Comparison of ENCODE assay signal across 8 cellular contexts in genomic region chr2:85611705-85612587, GRCh38. TPM values are rescaled to one million over a fixed set of nuclear protein-coding genes. Genes with fewer than 3 reads are reported as not detected.
A peak's percentile ranks its signal among the peaks of the same experiment; 100 is the strongest.
DNase-seq lines count a peak whose midpoint lies in the region; ATAC-seq and TF ChIP-seq lines count a peak whose summit lies in the region.

Gene C2orf68, minus strand, starts transcription at chr2:85612066. Its CDS starts 82 bp downstream, at chr2:85611984.

- H4K8ac ChIP-seq in trophoblast cell (ENCODE audit: low read depth, low read length): peak within 1 kb of the TSS; percentile 74

- H3K36me3 ChIP-seq in cardiac muscle cell (peaks cover 5% of the 10 kb centered on the region), trophoblast cell (ENCODE audit: control insufficient read depth in 1 of 2, insufficient read depth in 2 of 2, low read length in 2 of 2) (peaks cover 14 to 20% of the 10 kb centered on the region in 2 experiments), tibial nerve (peaks cover 0 to 28% (median 0%) of the 10 kb centered on the region in 3 donors)

- H3K9me3 ChIP-seq in cardiac muscle cell (ENCODE audit: low read depth) (no peaks in the 10 kb centered on the region), trophoblast cell (ENCODE audit: insufficient read depth, low read depth, low read length) (no peaks in the 10 kb centered on the region), tibial nerve (no peaks in the 10 kb centered on the region)

- ATAC-seq in HG02571 (IDR thresholded peaks at IDR 0.05; ENCODE audit: unreplicated experiment): peak; percentile 79

- peak within 1 kb of the TSS; percentile 38 for H2AK5ac ChIP-seq in trophoblast cell (ENCODE audit: low read length)

- H4K91ac ChIP-seq in trophoblast cell (ENCODE audit: low read depth, low read length): peak within 1 kb of the TSS; percentile 91

- peaks cover 6% of the 10 kb centered on the region for H3K4me1 ChIP-seq in cardiac muscle cell (ENCODE audit: low read depth)
- peaks cover 0 to 3% of the 10 kb centered on the region in 2 experiments for H3K4me1 ChIP-seq in trophoblast cell (ENCODE audit: control insufficient read depth in 1 of 2, insufficient read depth in 2 of 2, low read length in 2 of 2)
- peaks cover 0 to 59% (median 14%) of the 10 kb centered on the region in 4 donors for H3K4me1 ChIP-seq in tibial nerve

- H2AFZ ChIP-seq in trophoblast cell (ENCODE audit: insufficient read depth, low read length, poor library complexity): peak within 1 kb of the TSS; percentile 53

- H3K79me1 ChIP-seq in trophoblast cell (ENCODE audit: low read length): peaks cover 11% of the 10 kb centered on the region

- peak; percentile 68 for DNase-seq in GM12864 (ENCODE audit: low read depth)
- DNase-seq in NCI-H1048 (lab: John Stamatoyannopoulos, UW): peak; percentile 86
- peak; percentile 67 for DNase-seq in T follicular helper cell (ENCODE audit: low read depth)
- peak; percentile 63 for DNase-seq in activated naive CD8-positive, alpha-beta T cell treated with anti-CD3 and anti-CD28 coated beads, Interleukin-2, amount 50 U/mL, for 16 hours (ENCODE audit: low read depth, low spot score)
- DNase-seq in cardiac muscle cell (ENCODE audit: low read depth in 1 of 2, low spot score in 1 of 2): peak; percentile 89 to 94
- peak; percentile 87 to 89 for DNase-seq in trophoblast cell
- peak; percentile 84 to 85 for DNase-seq in tibial nerve (ENCODE audit: low spot score in 2 of 2)

- H3K9ac ChIP-seq in trophoblast cell (ENCODE audit: low read length): peak within 1 kb of the TSS; percentile 89

- peak; percentile 36 to 78 for TF ChIP-seq POLR2A in tibial nerve (IDR thresholded peaks at IDR 0.05)

- WGBS in trophoblast cell (ENCODE audit: extremely low coverage, insufficient coverage, insufficient read length): no CpG with 5 or more reads among the region's 73 CpGs
- WGBS in tibial nerve, 2 donors: 10 to 21% methylated on average over 31 to 66 of the region's 73 CpGs

- H3K27me3 ChIP-seq in cardiac muscle cell: no peaks in the 10 kb centered on the region
- no peaks in the 10 kb centered on the region for H3K27me3 ChIP-seq in trophoblast cell (ENCODE audit: insufficient read depth, low read length)
- no peaks in the 10 kb centered on the region for H3K27me3 ChIP-seq in tibial nerve

- no peak within 1 kb of the TSS for H3K23ac ChIP-seq in trophoblast cell (ENCODE audit: low read length)

- H2BK5ac ChIP-seq in trophoblast cell (ENCODE audit: low read depth, low read length, poor library complexity): peak within 1 kb of the TSS; percentile 75

- H3K4me3 ChIP-seq in GM12864 (ENCODE audit: low read depth, low read length) (peak within 1 kb of the TSS; percentile 76), cardiac muscle cell (peak within 1 kb of the TSS; percentile 90), trophoblast cell (ENCODE audit: low read depth, low read length) (peak within 1 kb of the TSS; percentile 99), tibial nerve (peak within 1 kb of the TSS; percentile 77 to 99 (median 89))

- peak within 1 kb of the TSS; percentile 48 for H3K4ac ChIP-seq in trophoblast cell (ENCODE audit: low read depth, low read length)

- H2BK120ac ChIP-seq in trophoblast cell (ENCODE audit: insufficient read depth, low read length, poor library complexity): peak within 1 kb of the TSS; percentile 88

- peaks cover 8% of the 10 kb centered on the region for H3K79me2 ChIP-seq in trophoblast cell (ENCODE audit: control insufficient read depth, insufficient read depth, low read length, poor library complexity)

- TF ChIP-seq EP300 in tibial nerve (IDR thresholded peaks at IDR 0.05): peak; percentile 60 to 92

- peak within 1 kb of the TSS; percentile 81 for H3K14ac ChIP-seq in trophoblast cell (ENCODE audit: low read length)

- H4K12ac ChIP-seq in trophoblast cell (ENCODE audit: low read depth, low read length): peak within 1 kb of the TSS; percentile 57

- no peak within 1 kb of the TSS for H2BK12ac ChIP-seq in trophoblast cell (ENCODE audit: low read length)

- H3K18ac ChIP-seq in trophoblast cell (ENCODE audit: low read length): peak within 1 kb of the TSS; percentile 69

- peak within 1 kb of the TSS; percentile 74 for H3K27ac ChIP-seq in cardiac muscle cell
- H3K27ac ChIP-seq in trophoblast cell (ENCODE audit: low read depth, low read length): peak within 1 kb of the TSS; percentile 61
- peak within 1 kb of the TSS; percentile 40 to 93 (median 90) for H3K27ac ChIP-seq in tibial nerve

- H3K4me2 ChIP-seq in trophoblast cell (ENCODE audit: low read length): peak within 1 kb of the TSS; percentile 97

- no peak for TF ChIP-seq CTCF in GM12864 (IDR thresholded peaks at IDR 0.05; ENCODE audit: low read depth, low read length, missing control alignments)
- no peak for TF ChIP-seq CTCF in cardiac muscle cell (IDR thresholded peaks at IDR 0.05; ENCODE audit: low read depth, low read length)
- TF ChIP-seq CTCF in tibial nerve (IDR thresholded peaks at IDR 0.05): peak in 1 of 5 experiments; percentile 16

RNA-seq across cellular contexts. Expression of gene C2orf68, which starts in this region (rescaled TPM):
- 32.6 and 35.5 TPM in 2 replicates for total RNA-seq in cardiac muscle cell
- 37.4 and 52.0 TPM in 2 replicates for polyA plus RNA-seq in cardiac muscle cell
- 35.7 and 37.4 TPM in 2 replicates for polyA plus RNA-seq in trophoblast cell (2013)
- 10 to 100 TPM; 15.7 to 21.9 (median 19.7) TPM for total RNA-seq in tibial nerve

Comparison
In these comparisons a context has a peak if more than half of its experiments do, and no peak if none do; other contexts are left out.
1. Peak in every context shown above with its lines: DNase-seq, ATAC-seq, H3K4me3 ChIP-seq and H3K27ac ChIP-seq.